ENCODE assay signal across 8 cellular contexts in genomic region chr6:16239798-16240123, GRCh38. TPM values are rescaled to one million over a fixed set of nuclear protein-coding genes. Genes with fewer than 3 reads are reported as not detected.
DNase-seq lines count a peak whose midpoint lies in the region; ATAC-seq and TF ChIP-seq lines count a peak whose summit lies in the region.

No MANE protein-coding gene starts in this region.

- peaks cover 8 to 36% of the 10 kb centered on the region in 2 donors for H3K27me3 Mint-ChIP-seq in effector memory CD8-positive, alpha-beta T cell
- peaks cover 0 to 11% (median 1%) of the 10 kb centered on the region in 5 donors for H3K27me3 Mint-ChIP-seq in naive thymus-derived CD8-positive, alpha-beta T cell
- H3K27me3 Mint-ChIP-seq in activated CD4-positive, alpha-beta memory T cell treated with anti-CD3 and anti-CD28 coated beads, Interleukin-2, amount 10 ng/mL, durations not matched to agents 7 days and 5 days = peaks cover 32% of the 10 kb centered on the region

- H3K27ac Mint-ChIP-seq in effector memory CD8-positive, alpha-beta T cell = no peak overlapping the region
- peak overlapping the region in 2 of 10 donors; percentile 37 to 38 for H3K27ac Mint-ChIP-seq in naive thymus-derived CD8-positive, alpha-beta T cell
- no peak overlapping the region for H3K27ac Mint-ChIP-seq in activated CD4-positive, alpha-beta memory T cell treated with anti-CD3 and anti-CD28 coated beads, Interleukin-2, amount 10 ng/mL, durations not matched to agents 7 days and 5 days

- POLR2A ChIA-PET in naive thymus-derived CD8-positive, alpha-beta T cell (lab: Charles Lee) = no interaction called here
- POLR2A ChIA-PET in activated CD4-positive, alpha-beta memory T cell treated with anti-CD3 and anti-CD28 coated beads, Interleukin-2, amount 10 ng/mL, durations not matched to agents 7 days and 5 days (lab: Charles Lee) = interaction anchor here (1.7 kb wide), 1 partner anchor 9 kb away, joined by 4 read pairs; no protein-coding TSS in a partner anchor

- peak overlapping the region; percentile 89 to 94 for H3K4me3 Mint-ChIP-seq in effector memory CD8-positive, alpha-beta T cell
- peak overlapping the region in 9 of 10 donors; percentile 7 to 98 (median 92) for H3K4me3 Mint-ChIP-seq in naive thymus-derived CD8-positive, alpha-beta T cell
- no peak overlapping the region for H3K4me3 Mint-ChIP-seq in activated CD4-positive, alpha-beta memory T cell treated with anti-CD3 and anti-CD28 coated beads, Interleukin-2, amount 10 ng/mL, durations not matched to agents 7 days and 5 days

- peak; percentile 94 to 95 for DNase-seq in AML-193 (lab: John Stamatoyannopoulos, UW)
- peak in 60 of 76 experiments; percentile 61 to 93 (median 87) for DNase-seq in HUDEP-2 (lab: John Stamatoyannopoulos, UW; ENCODE audit: unreplicated experiment in 76 of 76)
- DNase-seq in effector memory CD8-positive, alpha-beta T cell = no peak
- no peak for DNase-seq in naive thymus-derived CD8-positive, alpha-beta T cell
- DNase-seq in COR-L47 (lab: John Stamatoyannopoulos, UW) = no peak
- DNase-seq in activated CD4-positive, alpha-beta memory T cell treated with anti-CD3 and anti-CD28 coated beads, Interleukin-2, amount 10 ng/mL, durations not matched to agents 7 days and 5 days = no peak
- DNase-seq in GM20000 (ENCODE audit: low spot score) = no peak

- H3K36me3 Mint-ChIP-seq in effector memory CD8-positive, alpha-beta T cell (ENCODE audit: insufficient read depth) = no peaks in the 10 kb centered on the region
- H3K36me3 Mint-ChIP-seq in naive thymus-derived CD8-positive, alpha-beta T cell = no peaks in the 10 kb centered on the region
- H3K36me3 Mint-ChIP-seq in activated CD4-positive, alpha-beta memory T cell treated with anti-CD3 and anti-CD28 coated beads, Interleukin-2, amount 10 ng/mL, durations not matched to agents 7 days and 5 days (ENCODE audit: low read depth) = no peaks in the 10 kb centered on the region

- no peaks in the 10 kb centered on the region for H3K9me3 Mint-ChIP-seq in effector memory CD8-positive, alpha-beta T cell
- H3K9me3 Mint-ChIP-seq in naive thymus-derived CD8-positive, alpha-beta T cell = no peaks in the 10 kb centered on the region
- H3K9me3 Mint-ChIP-seq in activated CD4-positive, alpha-beta memory T cell treated with anti-CD3 and anti-CD28 coated beads, Interleukin-2, amount 10 ng/mL, durations not matched to agents 7 days and 5 days = no peaks in the 10 kb centered on the region

- ATAC-seq in effector memory CD8-positive, alpha-beta T cell (replicated peaks) = no peak
- no peak for ATAC-seq in naive thymus-derived CD8-positive, alpha-beta T cell
- no peak for ATAC-seq in GM21390 (IDR thresholded peaks at IDR 0.05; ENCODE audit: unreplicated experiment)

- CTCF ChIA-PET in activated CD4-positive, alpha-beta memory T cell treated with anti-CD3 and anti-CD28 coated beads, Interleukin-2, amount 10 ng/mL, durations not matched to agents 7 days and 5 days (lab: Charles Lee) = interaction anchor here (1.0 to 1.9 kb wide), 2 partner anchors 10 to 77 kb away, joined by 3 to 5 read pairs; no protein-coding TSS in a partner anchor

- TF ChIP-seq CTCF in GM20000 (IDR thresholded peaks at IDR 0.05; ENCODE audit: extremely low read depth, missing control alignments) = no peak

- peaks cover 17 to 19% of the 10 kb centered on the region in 2 donors for H3K4me1 Mint-ChIP-seq in effector memory CD8-positive, alpha-beta T cell (ENCODE audit: low read depth in 2 of 2)
- H3K4me1 Mint-ChIP-seq in naive thymus-derived CD8-positive, alpha-beta T cell = peaks cover 9 to 34% (median 24%) of the 10 kb centered on the region in 4 donors
- H3K4me1 Mint-ChIP-seq in activated CD4-positive, alpha-beta memory T cell treated with anti-CD3 and anti-CD28 coated beads, Interleukin-2, amount 10 ng/mL, durations not matched to agents 7 days and 5 days = peaks cover 30% of the 10 kb centered on the region

RNA-seq across cellular contexts. Expression of gene GMPR, which starts 1.4 kb away (rescaled TPM):
- total RNA-seq in naive thymus-derived CD8-positive, alpha-beta T cell = 1 to 10 TPM in 1 of 2 experiments, under 1 TPM in 1; 0.91 to 2.6 TPM
- polyA plus RNA-seq in naive thymus-derived CD8-positive, alpha-beta T cell = 1 to 10 TPM in 1 of 3 donors, under 1 TPM in 2; 0.71 to 1.6 (median 0.97) TPM
- 1 to 10 TPM; 3.4 to 4.0 TPM for total RNA-seq in activated CD4-positive, alpha-beta memory T cell treated with anti-CD3 and anti-CD28 coated beads, Interleukin-2, amount 10 ng/mL, durations not matched to agents 7 days and 5 days

Comparison
In these comparisons a context has a peak if more than half of its experiments do, and no peak if none do; other contexts are left out.
1. DNase-seq: peak in AML-193 (2 of 2) and HUDEP-2 (60 of 76); none in effector memory CD8-positive, alpha-beta T cell (0 of 3), naive thymus-derived CD8-positive, alpha-beta T cell (0 of 10), COR-L47 (single experiment), activated CD4-positive, alpha-beta memory T cell treated with anti-CD3 and anti-CD28 coated beads, Interleukin-2, amount 10 ng/mL, durations not matched to agents 7 days and 5 days (single experiment) and GM20000 (single experiment).